Comparison of ENCODE assay signal across 19 cellular contexts in genomic region chr6:56311086-56311485, GRCh38.
"Had no signal": no experiment of that assay in that cellular context is flagged by ENCODE, and none has a peak within 500 bp of the region (broad histone marks: within the 10 kb centered on the region; RNA-seq: fewer than 3 reads in every experiment).

No MANE protein-coding gene starts in this region.

- DNase-seq: activated naive CD4-positive, alpha-beta T cell treated with anti-CD3 and anti-CD28 coated beads, Interleukin-2, amount 50 U/mL, for 16 hours; amniotic stem cell; dermis blood vessel endothelial cell; endodermal cell; gastrocnemius medialis; hippocampal formation; kidney glomerular epithelial cell; occipital lobe; psoas muscle; stimulated activated CD4-positive, alpha-beta T cell treated with anti-CD3 and anti-CD28 coated beads, Interleukin-12 subunit alpha, Interleukin-12 subunit beta, amount 100 ng/mL, for 4 hours; stimulated activated CD4-positive, alpha-beta T cell treated with anti-CD3 and anti-CD28 coated beads, Interleukin-2, amount 100 ng/mL, for 48 hours; stimulated activated naive CD8-positive, alpha-beta T cell treated with anti-CD3 and anti-CD28 coated beads, Interleukin-15, Interleukin-2, amounts not matched to agents 100 U/mL and 50 U/mL, for 24 hours; T-helper 2 cell had no signal

- H3K36me3 Mint-ChIP-seq: brain; memory B cell; natural killer cell treated with Interleukin-12 subunit alpha and Interleukin-12 subunit beta and Interleukin-15 and Interleukin-18, amount 100 ng/mL, for 72 hours had no signal

- H3K9me3 ChIP-seq: gastrocnemius medialis, psoas muscle, suprapubic skin had no signal

- ATAC-seq: activated CD4-positive, CD25-positive, alpha-beta regulatory T cell treated with anti-CD3 and anti-CD28 coated beads, Interleukin-2, amount 50 U/mL, for 24 hours; esophagus mucosa; natural killer cell treated with Interleukin-12 subunit alpha and Interleukin-12 subunit beta and Interleukin-15 and Interleukin-18, amount 100 ng/mL, for 72 hours; psoas muscle; stimulated activated naive CD8-positive, alpha-beta T cell treated with anti-CD3 and anti-CD28 coated beads, Interleukin-15, Interleukin-2, amounts not matched to agents 100 U/mL and 50 U/mL, for 24 hours had no signal

- H3K27me3 Mint-ChIP-seq: memory B cell; natural killer cell treated with Interleukin-12 subunit alpha and Interleukin-12 subunit beta and Interleukin-15 and Interleukin-18, amount 100 ng/mL, for 72 hours had no signal

- H3K36me3 ChIP-seq: gastrocnemius medialis, suprapubic skin had no signal

- H3K27me3 ChIP-seq: suprapubic skin had no signal

- H3K4me3 Mint-ChIP-seq: brain; endodermal cell; memory B cell; natural killer cell treated with Interleukin-12 subunit alpha and Interleukin-12 subunit beta and Interleukin-15 and Interleukin-18, amount 100 ng/mL, for 72 hours had no signal

- H3K4me1 ChIP-seq: gastrocnemius medialis, psoas muscle had no signal

- H3K4me3 ChIP-seq: gastrocnemius medialis, psoas muscle, suprapubic skin had no signal

- H3K4me1 Mint-ChIP-seq: brain, memory B cell had no signal

- H3K27ac ChIP-seq: gastrocnemius medialis, psoas muscle, suprapubic skin had no signal

- H3K27ac Mint-ChIP-seq: brain; endodermal cell; memory B cell; natural killer cell treated with Interleukin-12 subunit alpha and Interleukin-12 subunit beta and Interleukin-15 and Interleukin-18, amount 100 ng/mL, for 72 hours had no signal
